In the genomic region with DNA sequence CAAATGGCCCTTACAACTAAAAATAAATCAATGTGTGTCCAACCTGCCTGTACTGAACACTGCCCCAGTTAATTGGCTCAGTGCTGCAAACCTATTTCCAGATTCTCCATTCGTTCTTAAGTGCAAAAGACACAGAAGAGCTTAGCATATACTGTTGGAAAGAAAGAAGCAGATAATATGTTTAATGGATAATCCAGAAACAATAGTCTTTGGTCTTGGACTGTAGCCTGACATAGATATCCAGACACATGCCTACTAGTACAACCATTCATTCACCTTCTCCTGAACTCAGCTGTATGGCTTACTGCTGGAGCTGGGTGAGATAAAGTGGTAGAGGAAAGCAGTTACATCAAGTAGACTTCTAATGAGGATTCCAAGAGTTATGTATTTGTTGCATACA, we compare ENCODE assay signal across 27 cellular contexts.
"Had no signal": no experiment of that assay in that cellular context is flagged by ENCODE, and none has a peak within 500 bp of the region (broad histone marks: within the 10 kb centered on the region; RNA-seq: fewer than 3 reads in every experiment).

No MANE protein-coding gene starts in this region.

- H3K9me3 Mint-ChIP-seq: dendritic cell treated with granulocyte-macrophage colony-stimulating factor and Interleukin-4, amounts not matched to agents 40 ng/mL and 50 ng/mL, for 4 days; natural killer cell; neural progenitor cell had no signal

- H3K27me3 ChIP-seq: colonic mucosa, neural progenitor cell, right lobe of liver, upper lobe of left lung had no signal

- H3K4me1 ChIP-seq: colonic mucosa, heart right ventricle, left lung, lower lobe of right lung, pancreas, right lobe of liver, upper lobe of left lung had no signal

- H2AFZ ChIP-seq: neural progenitor cell had no signal

- DNase-seq: central memory CD4-positive, alpha-beta T cell; colonic mucosa; effector CD8-positive, alpha-beta T cell; endodermal cell; esophagus squamous epithelium; foreskin melanocyte; glutamatergic neuron; heart right ventricle; hippocampal formation; left cardiac atrium; left lung; lower lobe of right lung; natural killer cell; pancreas; right lobe of liver; small intestine; stimulated activated CD4-positive, alpha-beta T cell treated with anti-CD3 and anti-CD28 coated beads, Interleukin-12 subunit alpha, Interleukin-12 subunit beta, amount 100 ng/mL, for 4 hours; stimulated activated CD4-positive, alpha-beta T cell treated with anti-CD3 and anti-CD28 coated beads, Interleukin-1b, Interleukin-23, amount 100 ng/mL, for 48 hours; stimulated activated CD4-positive, alpha-beta T cell treated with anti-CD3 and anti-CD28 coated beads, Interleukin-4, amount 100 ng/mL, for 24 hours; stimulated activated naive CD8-positive, alpha-beta T cell treated with anti-CD3 and anti-CD28 coated beads, Interleukin-15, Interleukin-2, amounts not matched to agents 100 U/mL and 50 U/mL, for 24 hours; upper lobe of left lung had no signal

- H3K27ac ChIP-seq: colonic mucosa, epithelial cell of prostate, esophagus squamous epithelium, heart right ventricle, lower lobe of right lung, neural progenitor cell, pancreas, right lobe of liver, upper lobe of left lung had no signal

- H3K4me3 ChIP-seq: colonic mucosa, esophagus squamous epithelium, heart right ventricle, left lung, lower lobe of right lung, neural progenitor cell, pancreas, right lobe of liver, thoracic aorta, tibial nerve, upper lobe of left lung had no signal

- H3K36me3 Mint-ChIP-seq: natural killer cell; neural progenitor cell; stimulated activated memory B cell treated with anti-CD40 and anti-IgM and Interleukin-4, amounts not matched to agents 10 μg/mL and 1 μg/mL and 100 μg/mL, for 72 hours had no signal

- ATAC-seq: heart right ventricle; left cardiac atrium; left lung; lower lobe of right lung; natural killer cell; pancreas; right lobe of liver; stimulated activated memory B cell treated with anti-CD40 and anti-IgM and Interleukin-4, amounts not matched to agents 10 μg/mL and 1 μg/mL and 100 μg/mL, for 72 hours; stimulated activated naive CD8-positive, alpha-beta T cell treated with anti-CD3 and anti-CD28 coated beads, Interleukin-15, Interleukin-2, amounts not matched to agents 100 U/mL and 50 U/mL, for 24 hours had no signal

- H3K36me3 ChIP-seq: colonic mucosa, esophagus squamous epithelium, heart right ventricle, left lung, lower lobe of right lung, neural progenitor cell, pancreas, right lobe of liver, thoracic aorta, tibial nerve, upper lobe of left lung had no signal

- H3K4me2 ChIP-seq: neural progenitor cell had no signal

- H3K27ac Mint-ChIP-seq: dendritic cell treated with granulocyte-macrophage colony-stimulating factor and Interleukin-4, amounts not matched to agents 40 ng/mL and 50 ng/mL, for 4 days; endodermal cell; natural killer cell; stimulated activated memory B cell treated with anti-CD40 and anti-IgM and Interleukin-4, amounts not matched to agents 10 μg/mL and 1 μg/mL and 100 μg/mL, for 72 hours had no signal

- H3K4me1 Mint-ChIP-seq: endodermal cell; stimulated activated memory B cell treated with anti-CD40 and anti-IgM and Interleukin-4, amounts not matched to agents 10 μg/mL and 1 μg/mL and 100 μg/mL, for 72 hours had no signal

- H3K4me3 Mint-ChIP-seq: dendritic cell treated with granulocyte-macrophage colony-stimulating factor and Interleukin-4, amounts not matched to agents 40 ng/mL and 50 ng/mL, for 4 days; endodermal cell; natural killer cell; neural progenitor cell; stimulated activated memory B cell treated with anti-CD40 and anti-IgM and Interleukin-4, amounts not matched to agents 10 μg/mL and 1 μg/mL and 100 μg/mL, for 72 hours had no signal

- H3K27me3 Mint-ChIP-seq: dendritic cell treated with granulocyte-macrophage colony-stimulating factor and Interleukin-4, amounts not matched to agents 40 ng/mL and 50 ng/mL, for 4 days; stimulated activated memory B cell treated with anti-CD40 and anti-IgM and Interleukin-4, amounts not matched to agents 10 μg/mL and 1 μg/mL and 100 μg/mL, for 72 hours had no signal

- H3K9me3 ChIP-seq: colonic mucosa, esophagus squamous epithelium, heart right ventricle, left lung, lower lobe of right lung, pancreas, right lobe of liver, thoracic aorta, tibial nerve, upper lobe of left lung had no signal
